In the genomic region with DNA sequence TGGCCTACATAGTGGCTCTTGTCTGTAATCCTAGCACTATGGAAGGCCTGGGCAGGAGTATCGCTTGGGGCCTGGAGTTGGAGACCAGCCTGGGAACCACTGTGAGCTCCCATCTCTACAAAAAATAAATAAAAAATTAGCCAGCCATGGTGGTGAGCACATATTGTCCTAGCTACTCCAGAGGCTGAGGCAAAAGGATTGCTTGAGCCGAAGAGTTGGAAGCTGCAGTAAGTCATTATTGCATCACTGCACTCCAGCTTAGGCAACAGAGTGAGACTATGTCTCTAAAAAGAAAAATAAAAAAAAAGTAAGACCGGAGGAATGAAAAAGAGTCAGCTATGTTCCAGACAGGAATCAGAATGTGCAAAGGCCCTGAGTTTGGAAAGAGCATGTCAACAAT, we compare ENCODE assay signal across 23 cellular contexts.
"Had no signal": no experiment of that assay in that cellular context is flagged by ENCODE, and none has a peak within 500 bp of the region (broad histone marks: within the 10 kb centered on the region; RNA-seq: fewer than 3 reads in every experiment).

No MANE protein-coding gene starts in this region.

- H3K4me3 ChIP-seq: breast epithelium, heart right ventricle, lung, mucosa of descending colon, smooth muscle cell had no signal

- H3K27ac ChIP-seq: breast epithelium, heart right ventricle had no signal

- H3K27me3 ChIP-seq: breast epithelium, heart right ventricle had no signal

- H3K4me1 ChIP-seq: breast epithelium, heart right ventricle had no signal

- H3K36me3 Mint-ChIP-seq: activated naive CD8-positive, alpha-beta T cell; natural killer cell had no signal

- H3K9me3 ChIP-seq: breast epithelium, mucosa of descending colon had no signal

- H3K27ac Mint-ChIP-seq: activated B cell treated with CpG ODN at 0.5 μM for 24 hours; activated CD8-positive, alpha-beta T cell treated with anti-CD3 and anti-CD28 coated beads, Interleukin-2, amount 10 ng/mL, durations not matched to agents 7 days and 5 days; activated naive CD8-positive, alpha-beta T cell; natural killer cell had no signal

- FAIRE-seq: TTC549 had no signal

- H3K4me2 ChIP-seq: smooth muscle cell had no signal

- H3K36me3 ChIP-seq: breast epithelium, heart right ventricle had no signal

- H3K4me3 Mint-ChIP-seq: activated B cell treated with CpG ODN at 0.5 μM for 24 hours; activated CD8-positive, alpha-beta T cell treated with anti-CD3 and anti-CD28 coated beads, Interleukin-2, amount 10 ng/mL, durations not matched to agents 7 days and 5 days; activated naive CD8-positive, alpha-beta T cell; natural killer cell had no signal

- H3K4me1 Mint-ChIP-seq: activated B cell treated with CpG ODN at 0.5 μM for 24 hours, natural killer cell had no signal

- DNase-seq: activated B cell treated with CpG ODN at 0.5 μM for 24 hours; activated CD4-positive, alpha-beta T cell treated with anti-CD3 and anti-CD28 coated beads for 48 hours; activated CD8-positive, alpha-beta memory T cell treated with anti-CD3 and anti-CD28 coated beads, Interleukin-2, amount 50 U/mL, for 4 hours; activated CD8-positive, alpha-beta T cell treated with anti-CD3 and anti-CD28 coated beads, Interleukin-2, amount 10 ng/mL, durations not matched to agents 7 days and 5 days; activated gamma-delta T cell; activated T-cell treated with anti-CD3 and anti-CD28 coated beads, Interleukin-2, amount 50 U/mL, for 48 hours; anterior cingulate cortex; erythroblast; foreskin melanocyte; heart right ventricle; left cardiac atrium; mucosa of descending colon; natural killer cell; stimulated activated CD4-positive, alpha-beta T cell treated with anti-CD3 and anti-CD28 coated beads, Interleukin-4, amount 100 ng/mL, for 4 hours; stimulated activated CD8-positive, alpha-beta memory T cell treated with anti-CD3 and anti-CD28 coated beads, Interleukin-4, amount 100 ng/mL, for 48 hours; stimulated activated naive CD4-positive, alpha-beta T cell treated with Interleukin-2 at 50 U/mL for 16 hours; T-helper 2 cell; trophoblast cell had no signal

- H3K27me3 Mint-ChIP-seq: activated B cell treated with CpG ODN at 0.5 μM for 24 hours had no signal

- H3K9me3 Mint-ChIP-seq: natural killer cell had no signal

- ATAC-seq: activated CD8-positive, alpha-beta T cell treated with anti-CD3 and anti-CD28 coated beads, Interleukin-2, amount 10 ng/mL, durations not matched to agents 7 days and 5 days; left cardiac atrium; mucosa of descending colon; natural killer cell had no signal
